18 cellular contexts compared by ENCODE assay signal in the genomic region with DNA sequence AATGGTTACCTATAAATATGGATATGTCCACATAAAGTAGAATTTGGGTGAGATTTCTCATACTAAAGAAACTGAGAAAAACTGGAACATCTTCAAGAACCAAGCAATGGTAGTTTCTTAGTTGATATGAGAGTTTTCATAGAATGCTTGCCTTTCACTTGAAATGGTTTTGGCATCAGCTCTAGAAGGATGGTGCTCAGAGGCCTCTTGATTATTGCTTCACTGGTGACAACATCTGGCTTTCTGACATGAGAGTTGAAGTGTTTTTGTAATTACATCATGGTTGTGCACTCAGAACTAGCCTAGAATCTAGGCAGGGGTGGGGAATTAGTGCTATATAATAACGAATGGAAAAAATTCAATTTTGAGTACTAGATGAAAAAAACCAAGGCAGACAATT.
DNase-seq lines count a peak whose midpoint lies in the region; ATAC-seq lines count a peak whose summit lies in the region.
"Had no signal": no experiment of that assay in that cellular context is flagged by ENCODE, and none has a peak within 500 bp of the region (broad histone marks: within the 10 kb centered on the region; RNA-seq: fewer than 3 reads in every experiment).

No MANE protein-coding gene starts in this region.

- ATAC-seq in HG02798 (IDR thresholded peaks at IDR 0.05; ENCODE audit: poor library complexity, unreplicated experiment) (no peak), GM21723 (IDR thresholded peaks at IDR 0.05; ENCODE audit: unreplicated experiment) (no peak)

- peak; percentile 71 for DNase-seq in GM03348 (ENCODE audit: low spot score)
- peak; percentile 44 for DNase-seq in NCI-H510A treated with DMSO at 0.1 percent for 48 hours (lab: John Stamatoyannopoulos, UW)
- DNase-seq in fibroblast of peridontal ligament (ENCODE audit: extremely low read depth), result peak; percentile 96
- DNase-seq in renal cortical epithelial cell (ENCODE audit: low read depth), result peak; percentile 22
- DNase-seq in dermis blood vessel endothelial cell, result no peak
- DNase-seq: activated CD4-positive, alpha-beta T cell treated with anti-CD3 and anti-CD28 coated beads, Interleukin-2, amount 10 ng/mL, durations not matched to agents 24 days and 14 days; activated naive CD4-positive, alpha-beta T cell treated with anti-CD3 and anti-CD28 coated beads for 36 hours; activated T-cell treated with anti-CD3 and anti-CD28 coated beads for 4 hours; caudate nucleus; effector memory CD4-positive, alpha-beta T cell; HFFc6; SHP77 treated with DMSO at 0.1 percent for 48 hours; sigmoid colon; stimulated activated CD4-positive, alpha-beta T cell treated with anti-CD3 and anti-CD28 coated beads, Interleukin-4, amount 100 ng/mL, for 1 hour; stimulated activated CD8-positive, alpha-beta memory T cell treated with anti-CD3 and anti-CD28 coated beads, Interleukin-4, amount 100 ng/mL, for 48 hours; testis had no signal
